In the genomic region with DNA sequence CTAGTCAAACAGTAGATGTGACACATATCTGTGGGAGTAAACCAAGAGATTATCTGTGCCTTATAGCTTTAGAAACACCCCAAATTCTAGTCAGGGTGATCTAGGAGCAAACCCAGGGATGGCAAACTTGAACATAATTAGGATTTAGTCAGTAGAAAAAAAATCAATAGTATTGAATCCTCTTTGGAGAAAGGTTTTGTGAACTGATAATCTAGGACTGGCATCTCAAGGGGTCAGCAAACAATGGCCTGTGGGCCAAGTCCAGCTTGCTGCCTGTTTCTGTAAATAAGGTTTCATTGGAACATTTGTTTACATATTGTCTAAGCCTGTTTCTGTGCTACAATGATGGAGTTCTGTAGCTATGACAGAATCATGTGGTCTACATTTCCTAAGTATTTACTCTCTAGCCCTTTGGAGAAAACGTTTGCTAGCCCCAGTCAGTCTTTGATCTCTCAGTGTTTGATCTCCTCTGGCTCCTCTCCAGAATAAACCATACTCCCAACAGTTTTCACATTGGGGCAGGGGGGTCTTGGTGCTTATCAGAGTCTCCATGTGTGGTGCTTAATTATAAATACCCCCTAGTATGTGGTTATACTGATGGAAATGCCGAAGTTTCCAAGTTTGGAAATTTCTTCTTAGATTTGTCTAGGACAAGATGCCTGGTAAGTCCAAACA, we compare ENCODE assay signal across 21 cellular contexts.
DNase-seq lines count a peak whose midpoint lies in the region; ATAC-seq and TF ChIP-seq lines count a peak whose summit lies in the region.
"Had no signal": no experiment of that assay in that cellular context is flagged by ENCODE, and none has a peak within 500 bp of the region (broad histone marks: within the 10 kb centered on the region; RNA-seq: fewer than 3 reads in every experiment).

No MANE protein-coding gene starts in this region.

- no peak for TF ChIP-seq RAD21 in liver (IDR thresholded peaks at IDR 0.05)

- 27% methylated on average over 2 of the region's 2 CpGs for WGBS in liver
- 52 to 59% (median 57%) methylated on average over 2 of the region's 2 CpGs for WGBS in spleen, 5 donors

- H3K27ac ChIP-seq in DND-41 (ENCODE audit: low read length) (no peak overlapping the region), liver (ENCODE audit: low read depth in 1 of 2, low read length in 2 of 2) (no peak overlapping the region), spleen (no peak overlapping the region)
- H3K27ac ChIP-seq: HL-60 had no signal

- peak; percentile 53; the same call in 2 of the 3 replicates for ATAC-seq in DND-41 (ENCODE audit: insufficient read depth, low read depth)
- ATAC-seq: Panc1, SK-N-SH treated with all-trans-retinoic acid at 6 μM for 48 hours, T-cell had no signal

- H3K4me1 ChIP-seq in DND-41 (ENCODE audit: insufficient read depth, low read length) (peaks cover 27% of the 10 kb centered on the region), liver (ENCODE audit: control insufficient read depth in 4 of 4, insufficient read depth in 4 of 4, low read length in 3 of 4) (peaks cover 0 to 2% (median 0%) of the 10 kb centered on the region in 4 donors), spleen (peaks cover 0 to 3% (median 0%) of the 10 kb centered on the region in 6 donors)
- H3K4me1 ChIP-seq: HAP-1 had no signal

- H3K27me3 ChIP-seq in DND-41 (ENCODE audit: insufficient read depth, low read length, poor library complexity) (no peaks in the 10 kb centered on the region), liver (ENCODE audit: control insufficient read depth in 4 of 4, insufficient read depth in 4 of 4, low read length in 3 of 4) (no peaks in the 10 kb centered on the region), spleen (replicated peaks in 1 of 7) (no peaks in the 10 kb centered on the region)

- H3K4me3 ChIP-seq in DND-41 (ENCODE audit: low read depth in 1 of 2, low read length in 2 of 2) (no peak overlapping the region), liver (ENCODE audit: low read depth in 1 of 3, low read length in 3 of 3) (no peak overlapping the region), spleen (no peak overlapping the region)
- H3K4me3 ChIP-seq: HAP-1 had no signal

- no peak overlapping the region for H2AFZ ChIP-seq in DND-41 (ENCODE audit: low read depth, low read length)

- TF ChIP-seq CTCF in DND-41 (IDR thresholded peaks at IDR 0.05; ENCODE audit: borderline replicate concordance, extremely low read depth, low read length, poor library complexity, severe bottlenecking) (no peak), liver (IDR thresholded peaks at IDR 0.05; ENCODE audit: low read depth, low read length, missing input control) (no peak), spleen (IDR thresholded peaks at IDR 0.05 in 8 of 11, conservative IDR thresholded peaks at IDR 0.05 in 3 of 11) (no peak)

- H3K79me2 ChIP-seq in DND-41 (ENCODE audit: insufficient read depth, low read length), result no peaks in the 10 kb centered on the region

- H3K9ac ChIP-seq in DND-41 (ENCODE audit: low read depth, low read length) (no peak overlapping the region), liver (ENCODE audit: low read depth in 1 of 2, low read length in 2 of 2) (no peak overlapping the region)

- DNase-seq in NCI-H2029 treated with DMSO at 0.1 percent for 48 hours (lab: John Stamatoyannopoulos, UW) (peak; percentile 31), NCI-H2029 (lab: John Stamatoyannopoulos, UW) (no peak), DND-41 (peak; percentile 28), SHP77 treated with DMSO at 0.1 percent for 48 hours (lab: John Stamatoyannopoulos, UW) (peak; percentile 28), putamen (ENCODE audit: low spot score) (no peak), HCEC 1CT (no peak), spleen (no peak)
- DNase-seq: 8988T; AML-193; KG1; NCI-H1105 treated with DMSO at 0.1 percent for 48 hours; NCI-H187; NCI-H2227 treated with DMSO at 0.1 percent for 48 hours; NCI-H526; NK-92 treated with Interleukin-12 subunit alpha and Interleukin-12 subunit beta, amount 100 ng/mL, for 24 hours; T-cell had no signal

- H4K20me1 ChIP-seq in DND-41 (ENCODE audit: insufficient read depth, low read length), result no peaks in the 10 kb centered on the region

- no peak overlapping the region for H3K4me2 ChIP-seq in DND-41 (ENCODE audit: insufficient read depth, low read length)

- TF ChIP-seq POLR2A in spleen (IDR thresholded peaks at IDR 0.05), result no peak

- intact Hi-C loops in spleen (cut with DNase I; ENCODE audit: low total_unique reads), result loop anchor here (5.0 kb wide), 1 partner anchor 94 kb away; no protein-coding TSS in a partner anchor

- H3K9me3 ChIP-seq in DND-41 (ENCODE audit: insufficient read depth, low read length, severe bottlenecking) (no peaks in the 10 kb centered on the region), liver (ENCODE audit: control insufficient read depth in 4 of 4, low read length in 3 of 4) (no peaks in the 10 kb centered on the region), spleen (no peaks in the 10 kb centered on the region)
- H3K9me3 ChIP-seq: HAP-1 had no signal

- no peaks in the 10 kb centered on the region for H3K36me3 ChIP-seq in DND-41 (ENCODE audit: insufficient read depth, low read length)
- no peaks in the 10 kb centered on the region for H3K36me3 ChIP-seq in liver (ENCODE audit: control insufficient read depth in 4 of 4, insufficient read depth in 3 of 4, low read depth in 1 of 4, low read length in 3 of 4)
- no peaks in the 10 kb centered on the region for H3K36me3 ChIP-seq in spleen
- H3K36me3 ChIP-seq: HAP-1 had no signal

TF ChIP-seq in liver, 16 proteins besides CTCF, POLR2A, EP300 and RAD21:
- TF ChIP-seq EGR1 (IDR thresholded peaks at IDR 0.05; ENCODE audit: low read depth in 2 of 2) (no peak), FOXA2 (IDR thresholded peaks at IDR 0.05) (peak; percentile 14), HNF4A (conservative IDR thresholded peaks at IDR 0.05) (peak; percentile 25 to 69)

Comparison
In these comparisons a context has a peak if more than half of its experiments do, and no peak if none do; other contexts are left out.
1. DNase-seq: peak in NCI-H2029 treated with DMSO at 0.1 percent for 48 hours (single experiment), DND-41 (single experiment) and SHP77 treated with DMSO at 0.1 percent for 48 hours (single experiment); none in NCI-H2029 (single experiment), putamen (single experiment), HCEC 1CT (single experiment) and spleen (single experiment).